ENCODE assay signal across 1 cellular context in the genomic region with DNA sequence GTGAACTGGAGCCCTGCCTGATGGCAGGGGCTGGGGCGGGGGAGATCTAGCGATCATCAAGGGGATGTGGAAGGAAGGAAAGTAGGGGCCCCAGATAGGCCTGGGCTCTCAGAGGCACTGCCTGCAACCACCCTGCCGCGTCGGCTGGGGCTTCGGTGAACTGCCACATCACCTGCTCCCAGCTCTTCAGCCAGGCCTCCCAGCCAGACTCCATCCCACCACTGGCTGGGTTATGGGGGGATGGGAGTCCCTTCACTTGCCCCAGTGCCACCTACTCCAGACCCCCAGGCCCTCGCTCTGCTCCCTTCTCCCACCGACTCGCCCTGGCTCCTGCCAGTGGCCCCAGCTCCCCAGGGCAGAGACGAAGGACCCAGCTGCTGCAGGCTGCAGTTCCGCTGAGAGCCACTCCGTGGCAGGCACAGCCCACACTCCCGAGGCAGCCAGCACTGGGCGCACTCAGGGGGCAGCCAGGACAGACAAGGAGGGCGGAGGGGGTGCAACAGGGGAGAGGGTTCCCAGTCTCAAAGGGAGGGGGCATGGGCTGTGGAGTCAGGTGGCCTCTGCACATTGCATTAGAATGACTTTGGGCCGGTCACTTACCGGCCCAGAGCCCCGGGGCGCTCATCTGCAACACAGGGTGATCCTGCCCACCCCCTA.
A peak's percentile ranks its signal among the peaks of the same experiment; 100 is the strongest.
TF ChIP-seq lines count a peak whose summit lies in the region.

No MANE protein-coding gene starts in this region.

TF ChIP-seq in K562, 482 proteins besides CTCF, POLR2A, EP300 and RAD21 (continued from another document and continues in another):
- TF ChIP-seq, protein P1, sequence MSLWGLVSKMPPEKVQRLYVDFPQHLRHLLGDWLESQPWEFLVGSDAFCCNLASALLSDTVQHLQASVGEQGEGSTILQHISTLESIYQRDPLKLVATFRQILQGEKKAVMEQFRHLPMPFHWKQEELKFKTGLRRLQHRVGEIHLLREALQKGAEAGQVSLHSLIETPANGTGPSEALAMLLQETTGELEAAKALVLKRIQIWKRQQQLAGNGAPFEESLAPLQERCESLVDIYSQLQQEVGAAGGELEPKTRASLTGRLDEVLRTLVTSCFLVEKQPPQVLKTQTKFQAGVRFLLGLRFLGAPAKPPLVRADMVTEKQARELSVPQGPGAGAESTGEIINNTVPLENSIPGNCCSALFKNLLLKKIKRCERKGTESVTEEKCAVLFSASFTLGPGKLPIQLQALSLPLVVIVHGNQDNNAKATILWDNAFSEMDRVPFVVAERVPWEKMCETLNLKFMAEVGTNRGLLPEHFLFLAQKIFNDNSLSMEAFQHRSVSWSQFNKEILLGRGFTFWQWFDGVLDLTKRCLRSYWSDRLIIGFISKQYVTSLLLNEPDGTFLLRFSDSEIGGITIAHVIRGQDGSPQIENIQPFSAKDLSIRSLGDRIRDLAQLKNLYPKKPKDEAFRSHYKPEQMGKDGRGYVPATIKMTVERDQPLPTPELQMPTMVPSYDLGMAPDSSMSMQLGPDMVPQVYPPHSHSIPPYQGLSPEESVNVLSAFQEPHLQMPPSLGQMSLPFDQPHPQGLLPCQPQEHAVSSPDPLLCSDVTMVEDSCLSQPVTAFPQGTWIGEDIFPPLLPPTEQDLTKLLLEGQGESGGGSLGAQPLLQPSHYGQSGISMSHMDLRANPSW (CRISPR knock-in tag; IDR thresholded peaks at IDR 0.05), result no peak
- no peak for TF ChIP-seq ZNF561 (CRISPR knock-in tag; conservative IDR thresholded peaks at IDR 0.05)
- peak; percentile 80 for TF ChIP-seq RB1 (IDR thresholded peaks at IDR 0.05; ENCODE audit: low read depth)
- TF ChIP-seq ETV5 (CRISPR knock-in tag; IDR thresholded peaks at IDR 0.05; ENCODE audit: low read depth), result peak; percentile 53; the same call in 1 of the 2 replicates
- TF ChIP-seq HMGN3 (IDR thresholded peaks at IDR 0.05; ENCODE audit: borderline replicate concordance, extremely low read depth, insufficient read length, low read depth, low read length), result peak; percentile 39
- 0 out of 2 replicates have a peak, but pooled peaks have one; percentile 58 for TF ChIP-seq DNMT1 (IDR thresholded peaks at IDR 0.05)
- peak; percentile 59; the same call in 1 of the 2 replicates for TF ChIP-seq STAG1 (CRISPR knock-in tag; IDR thresholded peaks at IDR 0.05; ENCODE audit: borderline replicate concordance)
- no peak for TF ChIP-seq FOXA1 (IDR thresholded peaks at IDR 0.05; ENCODE audit: borderline replicate concordance)
- TF ChIP-seq, protein P2, sequence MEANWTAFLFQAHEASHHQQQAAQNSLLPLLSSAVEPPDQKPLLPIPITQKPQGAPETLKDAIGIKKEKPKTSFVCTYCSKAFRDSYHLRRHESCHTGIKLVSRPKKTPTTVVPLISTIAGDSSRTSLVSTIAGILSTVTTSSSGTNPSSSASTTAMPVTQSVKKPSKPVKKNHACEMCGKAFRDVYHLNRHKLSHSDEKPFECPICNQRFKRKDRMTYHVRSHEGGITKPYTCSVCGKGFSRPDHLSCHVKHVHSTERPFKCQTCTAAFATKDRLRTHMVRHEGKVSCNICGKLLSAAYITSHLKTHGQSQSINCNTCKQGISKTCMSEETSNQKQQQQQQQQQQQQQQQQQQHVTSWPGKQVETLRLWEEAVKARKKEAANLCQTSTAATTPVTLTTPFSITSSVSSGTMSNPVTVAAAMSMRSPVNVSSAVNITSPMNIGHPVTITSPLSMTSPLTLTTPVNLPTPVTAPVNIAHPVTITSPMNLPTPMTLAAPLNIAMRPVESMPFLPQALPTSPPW (CRISPR knock-in tag; IDR thresholded peaks at IDR 0.05), result peak; percentile 71
- no peak for TF ChIP-seq ZNF282 (CRISPR knock-in tag; IDR thresholded peaks at IDR 0.05)
- TF ChIP-seq DACH1 (IDR thresholded peaks at IDR 0.05; ENCODE audit: partially characterized antibody), result no peak
- peak; percentile 82 for TF ChIP-seq HDAC2 (IDR thresholded peaks at IDR 0.05)
- no peak for TF ChIP-seq ZC3H11A (IDR thresholded peaks at IDR 0.05; ENCODE audit: low read depth, low read length)
- no peak for TF ChIP-seq PHTF2 (CRISPR knock-in tag; IDR thresholded peaks at IDR 0.05)
- TF ChIP-seq HEY1 (CRISPR knock-in tag; IDR thresholded peaks at IDR 0.05; ENCODE audit: borderline replicate concordance), result no peak
- 0 out of 2 replicates have a peak, but pooled peaks have one; percentile 40 for TF ChIP-seq TCF3 (CRISPR knock-in tag; IDR thresholded peaks at IDR 0.05)
- TF ChIP-seq, protein P3, sequence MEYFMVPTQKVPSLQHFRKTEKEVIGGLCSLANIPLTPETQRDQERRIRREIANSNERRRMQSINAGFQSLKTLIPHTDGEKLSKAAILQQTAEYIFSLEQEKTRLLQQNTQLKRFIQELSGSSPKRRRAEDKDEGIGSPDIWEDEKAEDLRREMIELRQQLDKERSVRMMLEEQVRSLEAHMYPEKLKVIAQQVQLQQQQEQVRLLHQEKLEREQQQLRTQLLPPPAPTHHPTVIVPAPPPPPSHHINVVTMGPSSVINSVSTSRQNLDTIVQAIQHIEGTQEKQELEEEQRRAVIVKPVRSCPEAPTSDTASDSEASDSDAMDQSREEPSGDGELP (CRISPR knock-in tag; IDR thresholded peaks at IDR 0.05; ENCODE audit: borderline replicate concordance), result peak; percentile 95
- no peak for TF ChIP-seq CBFA2T2 (conservative IDR thresholded peaks at IDR 0.05)
- TF ChIP-seq L3MBTL2 (IDR thresholded peaks at IDR 0.05), result peak; percentile 80
- TF ChIP-seq MTA3 (IDR thresholded peaks at IDR 0.05; ENCODE audit: borderline replicate concordance), result peak; percentile 84; the same call in 1 of the 2 replicates
- peak; percentile 58; the same call in 1 of the 2 replicates for TF ChIP-seq NBN (IDR thresholded peaks at IDR 0.05; ENCODE audit: low read depth)
- TF ChIP-seq PHB (CRISPR knock-in tag; IDR thresholded peaks at IDR 0.05), result peak; percentile 10; the same call in 1 of the 2 replicates
- TF ChIP-seq MAFK (IDR thresholded peaks at IDR 0.05; ENCODE audit: low read length), result no peak
- no peak for TF ChIP-seq CSDE1 (IDR thresholded peaks at IDR 0.05)
- TF ChIP-seq, protein P4, sequence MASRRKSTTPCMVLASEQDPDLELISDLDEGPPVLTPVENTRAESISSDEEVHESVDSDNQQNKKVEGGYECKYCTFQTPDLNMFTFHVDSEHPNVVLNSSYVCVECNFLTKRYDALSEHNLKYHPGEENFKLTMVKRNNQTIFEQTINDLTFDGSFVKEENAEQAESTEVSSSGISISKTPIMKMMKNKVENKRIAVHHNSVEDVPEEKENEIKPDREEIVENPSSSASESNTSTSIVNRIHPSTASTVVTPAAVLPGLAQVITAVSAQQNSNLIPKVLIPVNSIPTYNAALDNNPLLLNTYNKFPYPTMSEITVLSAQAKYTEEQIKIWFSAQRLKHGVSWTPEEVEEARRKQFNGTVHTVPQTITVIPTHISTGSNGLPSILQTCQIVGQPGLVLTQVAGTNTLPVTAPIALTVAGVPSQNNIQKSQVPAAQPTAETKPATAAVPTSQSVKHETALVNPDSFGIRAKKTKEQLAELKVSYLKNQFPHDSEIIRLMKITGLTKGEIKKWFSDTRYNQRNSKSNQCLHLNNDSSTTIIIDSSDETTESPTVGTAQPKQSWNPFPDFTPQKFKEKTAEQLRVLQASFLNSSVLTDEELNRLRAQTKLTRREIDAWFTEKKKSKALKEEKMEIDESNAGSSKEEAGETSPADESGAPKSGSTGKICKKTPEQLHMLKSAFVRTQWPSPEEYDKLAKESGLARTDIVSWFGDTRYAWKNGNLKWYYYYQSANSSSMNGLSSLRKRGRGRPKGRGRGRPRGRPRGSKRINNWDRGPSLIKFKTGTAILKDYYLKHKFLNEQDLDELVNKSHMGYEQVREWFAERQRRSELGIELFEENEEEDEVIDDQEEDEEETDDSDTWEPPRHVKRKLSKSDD (conservative IDR thresholded peaks at IDR 0.05; ENCODE audit: low read length), result peak; percentile 49; the same call in 1 of the 2 replicates
- TF ChIP-seq SREBF1 (IDR thresholded peaks at IDR 0.05; ENCODE audit: borderline replicate concordance, low read depth, low read length), result 0 out of 2 replicates have a peak, but pooled peaks have one; percentile 30
- TF ChIP-seq TEAD1 (CRISPR knock-in tag; IDR thresholded peaks at IDR 0.05), result 0 out of 4 replicates have a peak, but pooled peaks of 1 of the 2 experiments have one; percentile 15
- peak in 1 of 2 experiments; percentile 60; a peak in 2 of 3 replicates for TF ChIP-seq CBX3 (IDR thresholded peaks at IDR 0.05; ENCODE audit: borderline replicate concordance in 1 of 2, low read length in 2 of 2)
- TF ChIP-seq, protein P5, sequence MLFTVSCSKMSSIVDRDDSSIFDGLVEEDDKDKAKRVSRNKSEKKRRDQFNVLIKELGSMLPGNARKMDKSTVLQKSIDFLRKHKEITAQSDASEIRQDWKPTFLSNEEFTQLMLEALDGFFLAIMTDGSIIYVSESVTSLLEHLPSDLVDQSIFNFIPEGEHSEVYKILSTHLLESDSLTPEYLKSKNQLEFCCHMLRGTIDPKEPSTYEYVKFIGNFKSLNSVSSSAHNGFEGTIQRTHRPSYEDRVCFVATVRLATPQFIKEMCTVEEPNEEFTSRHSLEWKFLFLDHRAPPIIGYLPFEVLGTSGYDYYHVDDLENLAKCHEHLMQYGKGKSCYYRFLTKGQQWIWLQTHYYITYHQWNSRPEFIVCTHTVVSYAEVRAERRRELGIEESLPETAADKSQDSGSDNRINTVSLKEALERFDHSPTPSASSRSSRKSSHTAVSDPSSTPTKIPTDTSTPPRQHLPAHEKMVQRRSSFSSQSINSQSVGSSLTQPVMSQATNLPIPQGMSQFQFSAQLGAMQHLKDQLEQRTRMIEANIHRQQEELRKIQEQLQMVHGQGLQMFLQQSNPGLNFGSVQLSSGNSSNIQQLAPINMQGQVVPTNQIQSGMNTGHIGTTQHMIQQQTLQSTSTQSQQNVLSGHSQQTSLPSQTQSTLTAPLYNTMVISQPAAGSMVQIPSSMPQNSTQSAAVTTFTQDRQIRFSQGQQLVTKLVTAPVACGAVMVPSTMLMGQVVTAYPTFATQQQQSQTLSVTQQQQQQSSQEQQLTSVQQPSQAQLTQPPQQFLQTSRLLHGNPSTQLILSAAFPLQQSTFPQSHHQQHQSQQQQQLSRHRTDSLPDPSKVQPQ (CRISPR knock-in tag; IDR thresholded peaks at IDR 0.05; ENCODE audit: borderline replicate concordance), result peak; percentile 66; the same call in 1 of the 2 replicates
- TF ChIP-seq, protein P6, sequence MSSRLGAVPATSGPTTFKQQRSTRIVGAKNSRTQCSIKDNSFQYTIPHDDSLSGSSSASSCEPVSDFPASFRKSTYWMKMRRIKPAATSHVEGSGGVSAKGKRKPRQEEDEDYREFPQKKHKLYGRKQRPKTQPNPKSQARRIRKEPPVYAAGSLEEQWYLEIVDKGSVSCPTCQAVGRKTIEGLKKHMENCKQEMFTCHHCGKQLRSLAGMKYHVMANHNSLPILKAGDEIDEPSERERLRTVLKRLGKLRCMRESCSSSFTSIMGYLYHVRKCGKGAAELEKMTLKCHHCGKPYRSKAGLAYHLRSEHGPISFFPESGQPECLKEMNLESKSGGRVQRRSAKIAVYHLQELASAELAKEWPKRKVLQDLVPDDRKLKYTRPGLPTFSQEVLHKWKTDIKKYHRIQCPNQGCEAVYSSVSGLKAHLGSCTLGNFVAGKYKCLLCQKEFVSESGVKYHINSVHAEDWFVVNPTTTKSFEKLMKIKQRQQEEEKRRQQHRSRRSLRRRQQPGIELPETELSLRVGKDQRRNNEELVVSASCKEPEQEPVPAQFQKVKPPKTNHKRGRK (tag; IDR thresholded peaks at IDR 0.05), result no peak
- TF ChIP-seq NR4A1 (CRISPR knock-in tag; IDR thresholded peaks at IDR 0.05), result peak; percentile 23; the same call in 1 of the 2 replicates
- TF ChIP-seq NR4A1 (tag; IDR thresholded peaks at IDR 0.05), result no peak; the same call in 1 of the 2 replicates
- TF ChIP-seq, protein P7, sequence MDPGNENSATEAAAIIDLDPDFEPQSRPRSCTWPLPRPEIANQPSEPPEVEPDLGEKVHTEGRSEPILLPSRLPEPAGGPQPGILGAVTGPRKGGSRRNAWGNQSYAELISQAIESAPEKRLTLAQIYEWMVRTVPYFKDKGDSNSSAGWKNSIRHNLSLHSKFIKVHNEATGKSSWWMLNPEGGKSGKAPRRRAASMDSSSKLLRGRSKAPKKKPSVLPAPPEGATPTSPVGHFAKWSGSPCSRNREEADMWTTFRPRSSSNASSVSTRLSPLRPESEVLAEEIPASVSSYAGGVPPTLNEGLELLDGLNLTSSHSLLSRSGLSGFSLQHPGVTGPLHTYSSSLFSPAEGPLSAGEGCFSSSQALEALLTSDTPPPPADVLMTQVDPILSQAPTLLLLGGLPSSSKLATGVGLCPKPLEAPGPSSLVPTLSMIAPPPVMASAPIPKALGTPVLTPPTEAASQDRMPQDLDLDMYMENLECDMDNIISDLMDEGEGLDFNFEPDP (CRISPR knock-in tag; IDR thresholded peaks at IDR 0.05), result peak; percentile 44; the same call in 1 of the 2 replicates
- TF ChIP-seq KDM2B (CRISPR knock-in tag; IDR thresholded peaks at IDR 0.05), result no peak
- TF ChIP-seq ARID1B (IDR thresholded peaks at IDR 0.05), result peak; percentile 39
- TF ChIP-seq, protein P8, sequence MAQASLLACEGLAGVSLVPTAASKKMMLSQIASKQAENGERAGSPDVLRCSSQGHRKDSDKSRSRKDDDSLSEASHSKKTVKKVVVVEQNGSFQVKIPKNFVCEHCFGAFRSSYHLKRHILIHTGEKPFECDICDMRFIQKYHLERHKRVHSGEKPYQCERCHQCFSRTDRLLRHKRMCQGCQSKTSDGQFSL (CRISPR knock-in tag; IDR thresholded peaks at IDR 0.05), result 0 out of 2 replicates have a peak, but pooled peaks have one; percentile 22
- TF ChIP-seq, protein P8 (tag; IDR thresholded peaks at IDR 0.05), result no peak
- no peak for TF ChIP-seq NFYB (IDR thresholded peaks at IDR 0.05; ENCODE audit: extremely low read depth, insufficient read length)
- peak; percentile 64 for TF ChIP-seq ZFX (CRISPR knock-in tag; IDR thresholded peaks at IDR 0.05)
- peak; percentile 57 for TF ChIP-seq FIP1L1 (IDR thresholded peaks at IDR 0.05; ENCODE audit: low read depth, low read length, poor library complexity, severe bottlenecking)
- no peak for TF ChIP-seq ETV1 (tag; conservative IDR thresholded peaks at IDR 0.05; ENCODE audit: low read depth)
- TF ChIP-seq, protein P9, sequence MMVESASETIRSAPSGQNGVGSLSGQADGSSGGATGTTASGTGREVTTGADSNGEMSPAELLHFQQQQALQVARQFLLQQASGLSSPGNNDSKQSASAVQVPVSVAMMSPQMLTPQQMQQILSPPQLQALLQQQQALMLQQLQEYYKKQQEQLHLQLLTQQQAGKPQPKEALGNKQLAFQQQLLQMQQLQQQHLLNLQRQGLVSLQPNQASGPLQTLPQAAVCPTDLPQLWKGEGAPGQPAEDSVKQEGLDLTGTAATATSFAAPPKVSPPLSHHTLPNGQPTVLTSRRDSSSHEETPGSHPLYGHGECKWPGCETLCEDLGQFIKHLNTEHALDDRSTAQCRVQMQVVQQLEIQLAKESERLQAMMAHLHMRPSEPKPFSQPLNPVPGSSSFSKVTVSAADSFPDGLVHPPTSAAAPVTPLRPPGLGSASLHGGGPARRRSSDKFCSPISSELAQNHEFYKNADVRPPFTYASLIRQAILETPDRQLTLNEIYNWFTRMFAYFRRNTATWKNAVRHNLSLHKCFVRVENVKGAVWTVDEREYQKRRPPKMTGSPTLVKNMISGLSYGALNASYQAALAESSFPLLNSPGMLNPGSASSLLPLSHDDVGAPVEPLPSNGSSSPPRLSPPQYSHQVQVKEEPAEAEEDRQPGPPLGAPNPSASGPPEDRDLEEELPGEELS (CRISPR knock-in tag; IDR thresholded peaks at IDR 0.05; ENCODE audit: borderline replicate concordance), result 0 out of 2 replicates have a peak, but pooled peaks have one; percentile 54
- no peak for TF ChIP-seq POLR3G (IDR thresholded peaks at IDR 0.05; ENCODE audit: extremely low read depth, insufficient read length, insufficient replicate concordance)
- TF ChIP-seq DPF2 (IDR thresholded peaks at IDR 0.05), result no peak
- no peak for TF ChIP-seq ZC3H4 (CRISPR knock-in tag; IDR thresholded peaks at IDR 0.05; ENCODE audit: borderline replicate concordance)
- 0 out of 2 replicates have a peak, but pooled peaks have one; percentile 2 for TF ChIP-seq MTA2 (IDR thresholded peaks at IDR 0.05; ENCODE audit: low read depth)
